Comparison of ENCODE assay signal across 8 cellular contexts in genomic region chr11:6927030-6927617, GRCh38. TPM values are rescaled to one million over a fixed set of nuclear protein-coding genes. Genes with fewer than 3 reads are reported as not detected.
DNase-seq lines count a peak whose midpoint lies in the region; ATAC-seq, FAIRE-seq and TF ChIP-seq lines count a peak whose summit lies in the region.

No MANE protein-coding gene starts in this region.

- H3K27ac Mint-ChIP-seq in activated naive CD8-positive, alpha-beta T cell: no peak overlapping the region

- intact Hi-C loops in right lobe of liver (cut with DNase I): no loop called here

- peaks cover 7% of the 10 kb centered on the region for H3K4me1 ChIP-seq in ES-I3 (ENCODE audit: insufficient read depth, low read length)
- peaks cover 0 to 5% (median 0%) of the 10 kb centered on the region in 4 donors for H3K4me1 ChIP-seq in right lobe of liver

- H3K36me3 Mint-ChIP-seq in activated naive CD8-positive, alpha-beta T cell: no peaks in the 10 kb centered on the region

- H3K9ac ChIP-seq in ES-I3 (ENCODE audit: low read depth, low read length): peak overlapping the region; percentile 69

- no peak overlapping the region for H3K27ac ChIP-seq in right lobe of liver

- no peak for TF ChIP-seq POLR2A in right lobe of liver (IDR thresholded peaks at IDR 0.05)

- ATAC-seq in GM19467 (IDR thresholded peaks at IDR 0.05; ENCODE audit: unreplicated experiment) (peak; percentile 64), HG03520 (IDR thresholded peaks at IDR 0.05; ENCODE audit: unreplicated experiment) (peak; percentile 71), right lobe of liver (peak in 1 of 4 donors; percentile 53)

- peaks cover 41% of the 10 kb centered on the region for H3K27me3 Mint-ChIP-seq in activated naive CD8-positive, alpha-beta T cell

- 9% methylated on average over 11 of the region's 11 CpGs for WGBS in right lobe of liver (ENCODE audit: insufficient coverage, low coverage, low lambda C conversion rate, missing lambda C conversion rate)

- FAIRE-seq in urothelium cell line (lab: Jason Lieb, UNC): peak; percentile 5

- peaks cover 18% of the 10 kb centered on the region for H3K4me1 Mint-ChIP-seq in activated naive CD8-positive, alpha-beta T cell (ENCODE audit: low read depth)

- peak overlapping the region; percentile 41 to 63 (median 43) for H3K4me3 ChIP-seq in right lobe of liver

- H3K9me3 ChIP-seq in ES-I3 (ENCODE audit: control insufficient read depth, insufficient read depth, low read length): no peaks in the 10 kb centered on the region; the same call in 1 of the 2 replicates
- H3K9me3 ChIP-seq in right lobe of liver: no peaks in the 10 kb centered on the region

- TF ChIP-seq CTCF in right lobe of liver (IDR thresholded peaks at IDR 0.05): no peak

- DNase-seq in right lobe of liver (no peak), urothelium cell line (ENCODE audit: low spot score) (peak; percentile 5), NCI-H2081 treated with DMSO at 0.1 percent for 48 hours (lab: John Stamatoyannopoulos, UW) (no peak)
- no peak for DNase-seq in activated effector memory CD4-positive, alpha-beta T cell treated with Interleukin-2 at 50 U/mL for 16 hours

- H3K4me3 Mint-ChIP-seq in activated naive CD8-positive, alpha-beta T cell: peak overlapping the region; percentile 85

- H3K36me3 ChIP-seq in ES-I3 (ENCODE audit: insufficient read depth, low read length) (no peaks in the 10 kb centered on the region), right lobe of liver (no peaks in the 10 kb centered on the region)

- peaks cover 0 to 5% of the 10 kb centered on the region in 2 donors for H3K27me3 ChIP-seq in right lobe of liver

- no peaks in the 10 kb centered on the region for H3K9me3 Mint-ChIP-seq in activated naive CD8-positive, alpha-beta T cell (ENCODE audit: low read depth)

RNA-seq across cellular contexts. Expression of gene ZNF215, which starts 0.9 kb away (rescaled TPM):
- 1 to 10 TPM in 1 of 6 experiments, under 1 TPM in 4, not detected in 1; 0.14 to 1.3 (median 0.42) TPM for total RNA-seq in right lobe of liver

RNA-seq across cellular contexts. Expression of gene OR2D3, which starts 6.3 kb away (rescaled TPM):
- total RNA-seq in right lobe of liver: not detected

RNA-seq across cellular contexts. Expression of gene OR2D2, which starts 34.8 kb away (rescaled TPM):
- not detected for total RNA-seq in right lobe of liver

RNA-seq across cellular contexts. Expression of gene OR10A4, which starts 50.7 kb away (rescaled TPM):
- not detected for total RNA-seq in right lobe of liver
